2 cellular contexts compared by ENCODE assay signal in genomic region chr2:28400921-28401320, GRCh38.
TF ChIP-seq lines count a peak whose summit lies in the region.

No MANE protein-coding gene starts in this region.

TF ChIP-seq in HEK293, 187 proteins besides CTCF, POLR2A, EP300 and RAD21:
- TF ChIP-seq SETDB1 (IDR thresholded peaks at IDR 0.05; ENCODE audit: insufficient read length, low read length) (no peak), KLF8 (tag by site-specific recombination; IDR thresholded peaks at IDR 0.05) (no peak)
- TF ChIP-seq, protein P1, sequence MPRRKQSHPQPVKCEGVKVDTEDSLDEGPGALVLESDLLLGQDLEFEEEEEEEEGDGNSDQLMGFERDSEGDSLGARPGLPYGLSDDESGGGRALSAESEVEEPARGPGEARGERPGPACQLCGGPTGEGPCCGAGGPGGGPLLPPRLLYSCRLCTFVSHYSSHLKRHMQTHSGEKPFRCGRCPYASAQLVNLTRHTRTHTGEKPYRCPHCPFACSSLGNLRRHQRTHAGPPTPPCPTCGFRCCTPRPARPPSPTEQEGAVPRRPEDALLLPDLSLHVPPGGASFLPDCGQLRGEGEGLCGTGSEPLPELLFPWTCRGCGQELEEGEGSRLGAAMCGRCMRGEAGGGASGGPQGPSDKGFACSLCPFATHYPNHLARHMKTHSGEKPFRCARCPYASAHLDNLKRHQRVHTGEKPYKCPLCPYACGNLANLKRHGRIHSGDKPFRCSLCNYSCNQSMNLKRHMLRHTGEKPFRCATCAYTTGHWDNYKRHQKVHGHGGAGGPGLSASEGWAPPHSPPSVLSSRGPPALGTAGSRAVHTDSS (tag by site-specific recombination; IDR thresholded peaks at IDR 0.05) = no peak

TF ChIP-seq in HepG2, 621 proteins besides CTCF, POLR2A, EP300 and RAD21:
- TF ChIP-seq, protein P2, sequence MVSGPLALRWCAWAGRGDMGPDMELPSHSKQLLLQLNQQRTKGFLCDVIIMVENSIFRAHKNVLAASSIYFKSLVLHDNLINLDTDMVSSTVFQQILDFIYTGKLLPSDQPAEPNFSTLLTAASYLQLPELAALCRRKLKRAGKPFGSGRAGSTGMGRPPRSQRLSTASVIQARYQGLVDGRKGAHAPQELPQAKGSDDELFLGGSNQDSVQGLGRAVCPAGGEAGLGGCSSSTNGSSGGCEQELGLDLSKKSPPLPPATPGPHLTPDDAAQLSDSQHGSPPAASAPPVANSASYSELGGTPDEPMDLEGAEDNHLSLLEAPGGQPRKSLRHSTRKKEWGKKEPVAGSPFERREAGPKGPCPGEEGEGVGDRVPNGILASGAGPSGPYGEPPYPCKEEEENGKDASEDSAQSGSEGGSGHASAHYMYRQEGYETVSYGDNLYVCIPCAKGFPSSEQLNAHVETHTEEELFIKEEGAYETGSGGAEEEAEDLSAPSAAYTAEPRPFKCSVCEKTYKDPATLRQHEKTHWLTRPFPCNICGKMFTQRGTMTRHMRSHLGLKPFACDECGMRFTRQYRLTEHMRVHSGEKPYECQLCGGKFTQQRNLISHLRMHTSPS (CRISPR knock-in tag; IDR thresholded peaks at IDR 0.05; ENCODE audit: low read depth) = 0 out of 2 replicates have a peak, but pooled peaks have one; percentile 20
- no peak for TF ChIP-seq NFIC (IDR thresholded peaks at IDR 0.05; ENCODE audit: low read length)
